Comparison of ENCODE assay signal across 1 cellular context in genomic region chr2:27086090-27086721, GRCh38.
TF ChIP-seq lines count a peak whose summit lies in the region.

No MANE protein-coding gene starts in this region.

TF ChIP-seq in HepG2, 621 proteins besides CTCF, POLR2A, EP300 and RAD21 (continued from another document and continues in another):
- TF ChIP-seq ZNF468 (CRISPR knock-in tag; IDR thresholded peaks at IDR 0.05): peak; percentile 83; the same call in 1 of the 2 replicates
- no peak for TF ChIP-seq SMAD1 (CRISPR knock-in tag; IDR thresholded peaks at IDR 0.05; ENCODE audit: borderline replicate concordance, low read depth)
- 0 out of 2 replicates have a peak, but pooled peaks have one; percentile 54 for TF ChIP-seq ZNF761 (CRISPR knock-in tag; conservative IDR thresholded peaks at IDR 0.05)
- TF ChIP-seq SALL1 (CRISPR knock-in tag; IDR thresholded peaks at IDR 0.05): peak; percentile 92
- no peak for TF ChIP-seq ZFX (CRISPR knock-in tag; IDR thresholded peaks at IDR 0.05; ENCODE audit: low read depth)
- no peak for TF ChIP-seq ZC3H4 (CRISPR knock-in tag; IDR thresholded peaks at IDR 0.05; ENCODE audit: borderline replicate concordance)
- 0 out of 2 replicates have a peak, but pooled peaks have one; percentile 38 for TF ChIP-seq ZNF251 (CRISPR knock-in tag; IDR thresholded peaks at IDR 0.05)
- peak; percentile 72 for TF ChIP-seq ISL2 (CRISPR knock-in tag; IDR thresholded peaks at IDR 0.05)
- TF ChIP-seq ZNF7 (CRISPR knock-in tag; IDR thresholded peaks at IDR 0.05): no peak
- no peak for TF ChIP-seq JARID2 (CRISPR knock-in tag; IDR thresholded peaks at IDR 0.05; ENCODE audit: insufficient replicate concordance)
- peak; percentile 99 for TF ChIP-seq ZNF607 (CRISPR knock-in tag; IDR thresholded peaks at IDR 0.05; ENCODE audit: borderline replicate concordance)
- TF ChIP-seq DBP (CRISPR knock-in tag; IDR thresholded peaks at IDR 0.05; ENCODE audit: not compliant biosample characterization): no peak
- no peak for TF ChIP-seq TCF7 (IDR thresholded peaks at IDR 0.05; ENCODE audit: low read depth)
- peak; percentile 91; the same call in 1 of the 2 replicates for TF ChIP-seq MXD3 (CRISPR knock-in tag; IDR thresholded peaks at IDR 0.05)
- no peak for TF ChIP-seq POLR2AphosphoS2 (IDR thresholded peaks at IDR 0.05; ENCODE audit: low read depth, low read length)
- TF ChIP-seq BCL6 (CRISPR knock-in tag; IDR thresholded peaks at IDR 0.05): peak; percentile 46; the same call in 1 of the 2 replicates
- TF ChIP-seq LCORL (IDR thresholded peaks at IDR 0.05): no peak
- TF ChIP-seq LCORL (CRISPR knock-in tag; IDR thresholded peaks at IDR 0.05): peak; percentile 87
- TF ChIP-seq KLF6 (CRISPR knock-in tag; IDR thresholded peaks at IDR 0.05): peak; percentile 65; the same call in 1 of the 2 replicates
- peak; percentile 60; the same call in 1 of the 2 replicates for TF ChIP-seq MAFG (CRISPR knock-in tag; IDR thresholded peaks at IDR 0.05)
- TF ChIP-seq ZMYM4 (CRISPR knock-in tag; IDR thresholded peaks at IDR 0.05): no peak
- peak; percentile 22; the same call in 1 of the 2 replicates for TF ChIP-seq CHCHD3 (CRISPR knock-in tag; IDR thresholded peaks at IDR 0.05)
- TF ChIP-seq PPARG (CRISPR knock-in tag; conservative IDR thresholded peaks at IDR 0.05): peak; percentile 75
- no peak for TF ChIP-seq SOX6 (IDR thresholded peaks at IDR 0.05)
- no peak for TF ChIP-seq SOX6 (CRISPR knock-in tag; IDR thresholded peaks at IDR 0.05)
- TF ChIP-seq EHMT2 (IDR thresholded peaks at IDR 0.05; ENCODE audit: borderline replicate concordance, low read depth, low read length): no peak
- no peak for TF ChIP-seq ZNF354B (CRISPR knock-in tag; IDR thresholded peaks at IDR 0.05)
- peak; percentile 78 for TF ChIP-seq ZGPAT (CRISPR knock-in tag; IDR thresholded peaks at IDR 0.05)
- TF ChIP-seq ZNF652 (CRISPR knock-in tag; IDR thresholded peaks at IDR 0.05; ENCODE audit: borderline replicate concordance, low read depth): no peak
- 0 out of 2 replicates have a peak, but pooled peaks have one; percentile 61 for TF ChIP-seq CENPBD1 (CRISPR knock-in tag; IDR thresholded peaks at IDR 0.05; ENCODE audit: borderline replicate concordance, low read depth)
- TF ChIP-seq ZBTB2 (CRISPR knock-in tag; IDR thresholded peaks at IDR 0.05; ENCODE audit: low read depth): peak; percentile 67; the same call in 1 of the 2 replicates
- TF ChIP-seq SIN3B (IDR thresholded peaks at IDR 0.05; ENCODE audit: low read length): peak; percentile 60; the same call in 1 of the 2 replicates
- TF ChIP-seq ZFP82 (CRISPR knock-in tag; IDR thresholded peaks at IDR 0.05; ENCODE audit: borderline replicate concordance): no peak
- no peak for TF ChIP-seq NR2F6 (IDR thresholded peaks at IDR 0.05)
- peak; percentile 75; the same call in 1 of the 2 replicates for TF ChIP-seq NR2F6 (CRISPR knock-in tag; IDR thresholded peaks at IDR 0.05)
- TF ChIP-seq SP2 (CRISPR knock-in tag; IDR thresholded peaks at IDR 0.05): peak; percentile 74
- TF ChIP-seq ETV5 (CRISPR knock-in tag; IDR thresholded peaks at IDR 0.05; ENCODE audit: borderline replicate concordance): peak; percentile 68; the same call in 1 of the 2 replicates
- TF ChIP-seq DZIP1 (CRISPR knock-in tag; IDR thresholded peaks at IDR 0.05): peak; percentile 59
- TF ChIP-seq STAT6 (CRISPR knock-in tag; IDR thresholded peaks at IDR 0.05; ENCODE audit: borderline replicate concordance): 0 out of 2 replicates have a peak, but pooled peaks have one; percentile 15
- TF ChIP-seq ZNF256 (CRISPR knock-in tag; conservative IDR thresholded peaks at IDR 0.05): no peak
- TF ChIP-seq GLI4 (CRISPR knock-in tag; IDR thresholded peaks at IDR 0.05; ENCODE audit: borderline replicate concordance): no peak; the same call in 1 of the 2 replicates
- TF ChIP-seq ZKSCAN5 (CRISPR knock-in tag; IDR thresholded peaks at IDR 0.05): no peak
- TF ChIP-seq MLXIP (CRISPR knock-in tag; IDR thresholded peaks at IDR 0.05; ENCODE audit: borderline replicate concordance): no peak; the same call in 1 of the 2 replicates
- TF ChIP-seq ZNF101 (CRISPR knock-in tag; IDR thresholded peaks at IDR 0.05; ENCODE audit: borderline replicate concordance, low read depth): peak; percentile 59; the same call in 1 of the 2 replicates
- no peak for TF ChIP-seq PTBP1 (IDR thresholded peaks at IDR 0.05; ENCODE audit: low read depth, low read length, poor library complexity, severe bottlenecking)
- no peak for TF ChIP-seq CCAR2 (optimal IDR thresholded peaks at IDR 0.05; ENCODE audit: low read depth, low read length)
- TF ChIP-seq NCOA1 (CRISPR knock-in tag; IDR thresholded peaks at IDR 0.05): no peak
- TF ChIP-seq ZNF543 (CRISPR knock-in tag; IDR thresholded peaks at IDR 0.05): peak; percentile 53; the same call in 1 of the 2 replicates
- no peak for TF ChIP-seq ZBTB49 (CRISPR knock-in tag; IDR thresholded peaks at IDR 0.05; ENCODE audit: borderline replicate concordance)
- TF ChIP-seq CREB1 (IDR thresholded peaks at IDR 0.05): peak; percentile 62; the same call in 1 of the 2 replicates
- TF ChIP-seq CREB1 (CRISPR knock-in tag; IDR thresholded peaks at IDR 0.05): no peak
- TF ChIP-seq CBX1 (IDR thresholded peaks at IDR 0.05; ENCODE audit: low read depth): peak; percentile 78
- no peak for TF ChIP-seq ZNF615 (CRISPR knock-in tag; IDR thresholded peaks at IDR 0.05; ENCODE audit: borderline replicate concordance)
- no peak for TF ChIP-seq NR3C1 (CRISPR knock-in tag; IDR thresholded peaks at IDR 0.05)
- TF ChIP-seq PAX8 (CRISPR knock-in tag; IDR thresholded peaks at IDR 0.05; ENCODE audit: borderline replicate concordance): peak; percentile 1; the same call in 1 of the 2 replicates
- no peak for TF ChIP-seq ZNF598 (CRISPR knock-in tag; IDR thresholded peaks at IDR 0.05; ENCODE audit: borderline replicate concordance)
